ENCODE assay signal across 19 cellular contexts in genomic region chr22:45580703-45581381, GRCh38.
DNase-seq lines count a peak whose midpoint lies in the region; ATAC-seq and TF ChIP-seq lines count a peak whose summit lies in the region.
"Had no signal": no experiment of that assay in that cellular context is flagged by ENCODE, and none has a peak within 500 bp of the region (broad histone marks: within the 10 kb centered on the region; RNA-seq: fewer than 3 reads in every experiment).

No MANE protein-coding gene starts in this region.

- H3K36me3 ChIP-seq in mammary epithelial cell (ENCODE audit: insufficient read depth, low read length) (no peaks in the 10 kb centered on the region), adrenal gland (replicated peaks in 1 of 2) (no peaks in the 10 kb centered on the region)
- H3K36me3 ChIP-seq: transverse colon had no signal

- H3K9me3 ChIP-seq in mammary epithelial cell (replicated peaks; ENCODE audit: insufficient read depth, low read length) (no peaks in the 10 kb centered on the region), adrenal gland (replicated peaks in 1 of 3) (no peaks in the 10 kb centered on the region)
- H3K9me3 ChIP-seq: stomach, transverse colon had no signal

- H3K27me3 Mint-ChIP-seq in CD14-positive monocyte (ENCODE audit: low read depth in 3 of 3), result peaks cover 5 to 25% (median 19%) of the 10 kb centered on the region in 3 donors

- peaks cover 38% of the 10 kb centered on the region for H3K4me1 Mint-ChIP-seq in CD14-positive monocyte

- no peak overlapping the region for H3K9ac ChIP-seq in mammary epithelial cell (ENCODE audit: insufficient read depth, low read length)

- H3K27ac Mint-ChIP-seq in CD14-positive monocyte, result peak overlapping the region in 1 of 7 donors; percentile 26
- H3K27ac Mint-ChIP-seq: activated naive CD4-positive, alpha-beta T cell treated with anti-CD3 and anti-CD28 coated beads, Interleukin-2, amount 50 U/mL, for 72 hours; T-helper 2 cell treated with Interferon-gamma antibody and Interleukin-4, amounts not matched to agents 5 μg/mL and 100 μg/mL, for 36 hours had no signal

- H4K20me1 ChIP-seq in mammary epithelial cell (ENCODE audit: insufficient read depth, low read length), result no peaks in the 10 kb centered on the region

- WGBS in mammary epithelial cell (ENCODE audit: low coverage, missing lambda C conversion rate), result 95% methylated on average over 21 of the region's 26 CpGs
- 71 to 78% (median 75%) methylated on average over 20 to 26 of the region's 26 CpGs for WGBS in adrenal gland, 4 donors

- dilution Hi-C loops in mammary epithelial cell (cut with HindIII; ENCODE audit: low sequenced_read_pairs), result loop anchor here (10.0 kb wide), 1 partner anchor 404 kb away; no protein-coding TSS in a partner anchor

- TF ChIP-seq CTCF in CD14-positive monocyte (IDR thresholded peaks at IDR 0.05), result no peak
- TF ChIP-seq CTCF in mammary epithelial cell (conservative IDR thresholded peaks at IDR 0.05 in 1 of 2, IDR thresholded peaks at IDR 0.05 in 1 of 2; ENCODE audit: extremely low read depth in 1 of 2, insufficient read depth in 1 of 2, low read depth in 1 of 2, low read length in 2 of 2), result no peak
- no peak for TF ChIP-seq CTCF in adrenal gland (IDR thresholded peaks at IDR 0.05)
- TF ChIP-seq CTCF in GM10248 (IDR thresholded peaks at IDR 0.05; ENCODE audit: control extremely low read depth, extremely low read depth, low read depth, missing control alignments), result no peak

- intact Hi-C loops in CD14-positive monocyte (cut with micrococcal nuclease) (loop anchor here (5.0 to 10.0 kb wide), 2 partner anchors 534 to 536 kb away; no protein-coding TSS in a partner anchor), mammary epithelial cell (cut with micrococcal nuclease) (no loop called here), adrenal gland (cut with DNase I) (no loop called here)

- BruUV-seq in mammary epithelial cell (replicated peaks; lab: Mats Ljungman, UMichigan), result no TSS peak

- CTCF ChIA-PET in mammary epithelial cell (lab: Charles Lee; ENCODE audit: low non-redundant PET) (no interaction called here), GM10248 (lab: Yijun Ruan, JAX) (interaction anchor here (1.5 to 1.6 kb wide), 2 partner anchors 65 to 536 kb away, joined by 3 to 4 read pairs; no protein-coding TSS in a partner anchor)

- ATAC-seq in left lobe of liver (peak; percentile 8), GM21447 (IDR thresholded peaks at IDR 0.05; ENCODE audit: unreplicated experiment) (no peak)
- ATAC-seq: activated naive CD4-positive, alpha-beta T cell treated with anti-CD3 and anti-CD28 coated beads, Interleukin-2, amount 50 U/mL, for 72 hours; HCT116; left colon had no signal

- in situ Hi-C loops in mammary epithelial cell (cut with MboI; ENCODE audit: low sequenced_read_pairs in 2 of 2), result loop anchor here (5.0 to 10.0 kb wide), 2 partner anchors 64 to 406 kb away; no protein-coding TSS in a partner anchor

- H3K4me1 ChIP-seq in mammary epithelial cell (ENCODE audit: insufficient read depth, low read length) (no peaks in the 10 kb centered on the region), adrenal gland (replicated peaks in 1 of 2) (peaks cover 0 to 3% of the 10 kb centered on the region in 2 donors)

- H3K4me3 Mint-ChIP-seq in CD14-positive monocyte, result peak overlapping the region; percentile 7 to 59
- H3K4me3 Mint-ChIP-seq: T-helper 2 cell treated with Interferon-gamma antibody and Interleukin-4, amounts not matched to agents 5 μg/mL and 100 μg/mL, for 36 hours had no signal

- H3K27ac ChIP-seq in mammary epithelial cell (ENCODE audit: insufficient read depth, low read depth, low read length), result no peak overlapping the region
- peak overlapping the region in 1 of 5 donors; percentile 1 for H3K27ac ChIP-seq in adrenal gland
- H3K27ac ChIP-seq: PC-9, stomach, transverse colon had no signal

- no peak overlapping the region for H2AFZ ChIP-seq in mammary epithelial cell (ENCODE audit: low read depth, low read length)
- H2AFZ ChIP-seq: PC-9 had no signal

- H3K79me2 ChIP-seq in mammary epithelial cell (ENCODE audit: insufficient read depth, low read length), result no peaks in the 10 kb centered on the region

- H3K27me3 ChIP-seq in mammary epithelial cell (ENCODE audit: insufficient read depth, low read length), result no peaks in the 10 kb centered on the region
- peaks cover 4% of the 10 kb centered on the region for H3K27me3 ChIP-seq in adrenal gland

- H3K4me3 ChIP-seq in mammary epithelial cell (replicated peaks in 1 of 3; ENCODE audit: insufficient read depth in 1 of 3, low read depth in 2 of 3, low read length in 3 of 3) (no peak overlapping the region), adrenal gland (no peak overlapping the region)
- H3K4me3 ChIP-seq: PC-9, stomach, transverse colon had no signal

- H3K4me2 ChIP-seq in mammary epithelial cell (ENCODE audit: insufficient read depth, low read depth, low read length), result no peak overlapping the region
- H3K4me2 ChIP-seq: PC-9 had no signal

- POLR2A ChIA-PET in GM10248 (lab: Yijun Ruan, JAX), result no interaction called here

- DNase-seq in CD14-positive monocyte (ENCODE audit: low spot score) (no peak), Kasumi-1 (lab: John Stamatoyannopoulos, UW) (peak; percentile 80 to 84), SKM-1 treated with dmso at 0.1 percent for 144 hours (lab: John Stamatoyannopoulos, UW; ENCODE audit: unreplicated experiment) (peak; percentile 69), left lobe of liver (ENCODE audit: low spot score) (no peak), mammary epithelial cell (no peak), adrenal gland (no peak), GM10248 (ENCODE audit: extremely low spot score) (no peak)
- DNase-seq: COR-L47, Karpas-422, left colon, NCI-H1417, NCI-H526 treated with DMSO at 0.1 percent for 48 hours, PC-9, stomach, transverse colon had no signal

- no peaks in the 10 kb centered on the region for H3K9me3 Mint-ChIP-seq in CD14-positive monocyte
- H3K9me3 Mint-ChIP-seq: T-helper 2 cell treated with Interferon-gamma antibody and Interleukin-4, amounts not matched to agents 5 μg/mL and 100 μg/mL, for 36 hours had no signal

- no peak for TF ChIP-seq POLR2A in adrenal gland (IDR thresholded peaks at IDR 0.05)

- no peaks in the 10 kb centered on the region for H3K36me3 Mint-ChIP-seq in CD14-positive monocyte
- H3K36me3 Mint-ChIP-seq: activated naive CD4-positive, alpha-beta T cell treated with anti-CD3 and anti-CD28 coated beads, Interleukin-2, amount 50 U/mL, for 72 hours had no signal

Comparison
In these comparisons a context has a peak if more than half of its experiments do, and no peak if none do; other contexts are left out.
1. DNase-seq: peak in Kasumi-1 (2 of 2) and SKM-1 treated with dmso at 0.1 percent for 144 hours (single experiment); none in CD14-positive monocyte (single experiment), left lobe of liver (single experiment), mammary epithelial cell (single experiment), adrenal gland (0 of 7) and GM10248 (single experiment).
2. intact Hi-C loops: an anchor here in CD14-positive monocyte (5.0 to 10.0 kb wide); none called in mammary epithelial cell and adrenal gland.